Comparison of ENCODE assay signal across 1 cellular context in genomic region chrX:138756234-138756633, GRCh38.
TF ChIP-seq lines count a peak whose summit lies in the region.

No MANE protein-coding gene starts in this region.

TF ChIP-seq in GM23338, 12 proteins besides CTCF, POLR2A, EP300 and RAD21 (continued from another document):
- no peak for TF ChIP-seq ZNF462 (CRISPR knock-in tag; IDR thresholded peaks at IDR 0.05)
- TF ChIP-seq, protein P1, sequence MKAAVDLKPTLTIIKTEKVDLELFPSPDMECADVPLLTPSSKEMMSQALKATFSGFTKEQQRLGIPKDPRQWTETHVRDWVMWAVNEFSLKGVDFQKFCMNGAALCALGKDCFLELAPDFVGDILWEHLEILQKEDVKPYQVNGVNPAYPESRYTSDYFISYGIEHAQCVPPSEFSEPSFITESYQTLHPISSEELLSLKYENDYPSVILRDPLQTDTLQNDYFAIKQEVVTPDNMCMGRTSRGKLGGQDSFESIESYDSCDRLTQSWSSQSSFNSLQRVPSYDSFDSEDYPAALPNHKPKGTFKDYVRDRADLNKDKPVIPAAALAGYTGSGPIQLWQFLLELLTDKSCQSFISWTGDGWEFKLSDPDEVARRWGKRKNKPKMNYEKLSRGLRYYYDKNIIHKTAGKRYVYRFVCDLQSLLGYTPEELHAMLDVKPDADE (IDR thresholded peaks at IDR 0.05): no peak
- TF ChIP-seq POLR2AphosphoS5 (IDR thresholded peaks at IDR 0.05; ENCODE audit: low read depth): no peak
- TF ChIP-seq EZH2 (IDR thresholded peaks at IDR 0.05; ENCODE audit: low read depth, unreplicated experiment): no peak
- no peak for TF ChIP-seq REST (IDR thresholded peaks at IDR 0.05; ENCODE audit: unreplicated experiment)
- no peak for TF ChIP-seq JUNB (IDR thresholded peaks at IDR 0.05; ENCODE audit: unreplicated experiment)
- TF ChIP-seq NANOG (IDR thresholded peaks at IDR 0.05; ENCODE audit: borderline replicate concordance): no peak
- no peak for TF ChIP-seq ZNF331 (CRISPR knock-in tag; IDR thresholded peaks at IDR 0.05; ENCODE audit: low read depth)
